ENCODE assay signal across 9 cellular contexts in genomic region chr15:26007151-26007550, GRCh38.
"Had no signal": no experiment of that assay in that cellular context is flagged by ENCODE, and none has a peak within 500 bp of the region (broad histone marks: within the 10 kb centered on the region; RNA-seq: fewer than 3 reads in every experiment).

No MANE protein-coding gene starts in this region.

- H3K4me3 ChIP-seq: GM23248, HAP-1 had no signal

- ATAC-seq: HCT116, HepG2 had no signal

- DNase-seq: GM23248, H7, HFFc6, KBM-7 had no signal

- H3K27ac Mint-ChIP-seq: HFFc6, IgD-negative memory B cell had no signal

- FAIRE-seq: HepG2 had no signal

- H3K4me1 Mint-ChIP-seq: IgD-negative memory B cell had no signal

- H3K4me1 ChIP-seq: HAP-1 had no signal

- H3K9me3 Mint-ChIP-seq: HFFc6 had no signal

- H3K9me3 ChIP-seq: HAP-1 had no signal

- H3K4me3 Mint-ChIP-seq: HFFc6, IgD-negative memory B cell had no signal

- H2AFZ ChIP-seq: GM23248 had no signal

- H3K27ac ChIP-seq: GM23248, HL-60 had no signal

- H3K36me3 ChIP-seq: HAP-1 had no signal

- H3K9ac ChIP-seq: GM23248 had no signal

- H3K27me3 Mint-ChIP-seq: IgD-negative memory B cell had no signal
